ENCODE assay signal across 1 cellular context in genomic region chr22:47206819-47207218, GRCh38.
TF ChIP-seq lines count a peak whose summit lies in the region.

No MANE protein-coding gene starts in this region.

TF ChIP-seq in GM23338, 12 proteins besides CTCF, POLR2A, EP300 and RAD21 (continued from another document):
- TF ChIP-seq ZNF462 (CRISPR knock-in tag; IDR thresholded peaks at IDR 0.05) (no peak), STAT1 (IDR thresholded peaks at IDR 0.05; ENCODE audit: unreplicated experiment) (no peak), CREB1 (CRISPR knock-in tag; IDR thresholded peaks at IDR 0.05; ENCODE audit: low read depth) (no peak), EZH2 (IDR thresholded peaks at IDR 0.05; ENCODE audit: low read depth, unreplicated experiment) (no peak), ETS1 (IDR thresholded peaks at IDR 0.05) (no peak), JUNB (IDR thresholded peaks at IDR 0.05; ENCODE audit: unreplicated experiment) (no peak)
